8 cellular contexts compared by ENCODE assay signal in the genomic region with DNA sequence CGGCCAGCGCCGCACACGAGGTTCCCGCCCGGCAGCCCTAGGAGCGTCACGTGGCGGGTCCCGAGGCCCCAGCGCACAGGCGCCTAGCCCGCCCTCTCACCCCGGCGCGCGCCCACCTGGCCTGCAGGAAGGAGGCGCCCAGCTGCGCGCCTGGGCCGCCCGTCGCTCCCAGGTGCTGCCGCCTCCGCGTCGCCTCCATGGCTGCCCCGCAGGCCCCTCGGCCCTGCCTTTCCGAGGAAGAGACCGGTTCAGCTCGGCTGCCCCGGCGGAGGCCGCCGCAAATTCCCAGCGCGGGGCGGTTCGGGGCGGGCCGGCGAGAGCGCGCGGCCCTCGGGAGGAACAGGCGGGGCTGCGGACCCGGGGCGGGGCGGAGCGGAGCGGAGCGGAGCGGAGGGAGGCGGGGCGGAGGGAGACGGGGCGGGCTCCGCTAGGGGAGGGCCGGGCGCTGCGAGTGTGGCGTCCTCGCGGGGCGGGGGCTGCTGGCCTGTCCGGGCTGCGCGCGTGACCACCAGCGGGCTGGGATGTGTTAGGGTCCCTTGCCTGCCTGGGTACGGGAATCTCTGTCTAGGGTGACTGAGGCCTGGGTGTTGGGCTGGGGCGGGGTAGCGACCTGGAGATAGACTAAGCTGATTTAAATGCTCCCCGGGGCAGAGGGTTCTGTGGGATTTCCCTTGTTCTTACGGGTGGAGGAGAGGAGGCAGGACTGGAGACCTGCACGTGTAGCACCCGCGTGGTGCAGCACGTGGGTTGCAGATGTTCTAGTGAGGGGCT. TPM values are rescaled to one million over a fixed set of nuclear protein-coding genes. Genes with fewer than 3 reads are reported as not detected.
A peak's percentile ranks its signal among the peaks of the same experiment; 100 is the strongest.
DNase-seq lines count a peak whose midpoint lies in the region; ATAC-seq and TF ChIP-seq lines count a peak whose summit lies in the region.

A gene (minus strand): TSS at position 343 of the 771 bp plus-strand sequence. CDS start 144 bp downstream, at position 199.

- DNase-seq in EH (ENCODE audit: low read depth): peak; percentile 84
- DNase-seq in SHP77 (lab: John Stamatoyannopoulos, UW): peak; percentile 50 to 73
- peak; percentile 72 for DNase-seq in activated effector memory CD4-positive, alpha-beta T cell treated with Interleukin-2 at 50 U/mL for 16 hours
- peak; percentile 74 for DNase-seq in fibroblast of the aortic adventitia (ENCODE audit: low read depth)
- peak; percentile 89 for DNase-seq in nephron progenitor cell

- no peaks in the 10 kb centered on the region for H3K36me3 ChIP-seq in KOPT-K1 (ENCODE audit: insufficient read depth, low read length)

- peak within 1 kb of the TSS; percentile 80 for H3K4me3 ChIP-seq in fibroblast of the aortic adventitia (ENCODE audit: low read depth, low read length)

- peak within 1 kb of the TSS; percentile 79 for H3K27ac Mint-ChIP-seq in nephron progenitor cell
- H3K27ac Mint-ChIP-seq in stimulated activated naive CD8-positive, alpha-beta T cell treated with anti-CD3 and anti-CD28 coated beads, Interleukin-15, Interleukin-2, amounts not matched to agents 100 ng/mL and 50 ng/mL, for 24 hours: peak within 1 kb of the TSS; percentile 98

- peak within 1 kb of the TSS; percentile 91 for H3K4me3 Mint-ChIP-seq in nephron progenitor cell
- H3K4me3 Mint-ChIP-seq in stimulated activated naive CD8-positive, alpha-beta T cell treated with anti-CD3 and anti-CD28 coated beads, Interleukin-15, Interleukin-2, amounts not matched to agents 100 ng/mL and 50 ng/mL, for 24 hours: peak within 1 kb of the TSS; percentile 96

- no peak for TF ChIP-seq CTCF in fibroblast of the aortic adventitia (IDR thresholded peaks at IDR 0.05; ENCODE audit: insufficient read depth, low read length)
- TF ChIP-seq CTCF in nephron progenitor cell (IDR thresholded peaks at IDR 0.05): no peak

- peaks cover 3% of the 10 kb centered on the region for H3K9me3 Mint-ChIP-seq in nephron progenitor cell
- H3K9me3 Mint-ChIP-seq in stimulated activated naive CD8-positive, alpha-beta T cell treated with anti-CD3 and anti-CD28 coated beads, Interleukin-15, Interleukin-2, amounts not matched to agents 100 ng/mL and 50 ng/mL, for 24 hours: no peaks in the 10 kb centered on the region

- H3K27ac ChIP-seq in KOPT-K1 (ENCODE audit: low read depth, low read length, poor library complexity, severe bottlenecking): peak within 1 kb of the TSS; percentile 85

- ATAC-seq in GM21786 (IDR thresholded peaks at IDR 0.05; ENCODE audit: unreplicated experiment): peak; percentile 62

- H3K4me1 Mint-ChIP-seq in nephron progenitor cell: peaks cover 71% of the 10 kb centered on the region
- peaks cover 49% of the 10 kb centered on the region for H3K4me1 Mint-ChIP-seq in stimulated activated naive CD8-positive, alpha-beta T cell treated with anti-CD3 and anti-CD28 coated beads, Interleukin-15, Interleukin-2, amounts not matched to agents 100 ng/mL and 50 ng/mL, for 24 hours (ENCODE audit: low read depth)

- H3K36me3 Mint-ChIP-seq in nephron progenitor cell (ENCODE audit: low read depth): peaks cover 9% of the 10 kb centered on the region
- H3K36me3 Mint-ChIP-seq in stimulated activated naive CD8-positive, alpha-beta T cell treated with anti-CD3 and anti-CD28 coated beads, Interleukin-15, Interleukin-2, amounts not matched to agents 100 ng/mL and 50 ng/mL, for 24 hours (ENCODE audit: low read depth): peaks cover 17% of the 10 kb centered on the region

- no peaks in the 10 kb centered on the region for H3K27me3 Mint-ChIP-seq in nephron progenitor cell (ENCODE audit: low read depth, poor library complexity)
- no peaks in the 10 kb centered on the region for H3K27me3 Mint-ChIP-seq in stimulated activated naive CD8-positive, alpha-beta T cell treated with anti-CD3 and anti-CD28 coated beads, Interleukin-15, Interleukin-2, amounts not matched to agents 100 ng/mL and 50 ng/mL, for 24 hours

- H3K9me3 ChIP-seq in KOPT-K1 (ENCODE audit: insufficient read depth, low read length, poor library complexity, severe bottlenecking): no peaks in the 10 kb centered on the region

RNA-seq across cellular contexts. Expression of the gene that starts here (rescaled TPM):
- 8.9 and 25.9 TPM in 2 replicates for total RNA-seq in fibroblast of the aortic adventitia (ENCODE audit: low replicate concordance)

Comparison
In these comparisons a context has a peak if more than half of its experiments do, and no peak if none do; other contexts are left out.
1. Peak in every context shown above with its lines: DNase-seq, ATAC-seq, H3K4me3 ChIP-seq and H3K27ac ChIP-seq.